9 cellular contexts compared by ENCODE assay signal in genomic region chr2:229920011-229920781, GRCh38. TPM values are rescaled to one million over a fixed set of nuclear protein-coding genes. Genes with fewer than 3 reads are reported as not detected.
DNase-seq lines count a peak whose midpoint lies in the region; FAIRE-seq and TF ChIP-seq lines count a peak whose summit lies in the region.
"Had no signal": no experiment of that assay in that cellular context is flagged by ENCODE, and none has a peak within 500 bp of the region (broad histone marks: within the 10 kb centered on the region; RNA-seq: fewer than 3 reads in every experiment).

No MANE protein-coding gene starts in this region.

- peaks cover 64% of the 10 kb centered on the region for H3K79me2 ChIP-seq in OCI-LY7 (ENCODE audit: insufficient read depth, low read depth, low read length)

- H3K27ac ChIP-seq in OCI-LY7 (ENCODE audit: low read depth, low read length, poor library complexity, severe bottlenecking) (peak overlapping the region; percentile 85), ascending aorta (peak overlapping the region; percentile 99)

- H3K9me3 ChIP-seq in OCI-LY7 (ENCODE audit: low read length) = no peaks in the 10 kb centered on the region
- no peaks in the 10 kb centered on the region for H3K9me3 ChIP-seq in ascending aorta

- DNase-seq in G401 (ENCODE audit: low spot score) (peak; percentile 37), OCI-LY7 (ENCODE audit: low spot score) (peak; percentile 23), ascending aorta (ENCODE audit: low spot score in 2 of 2) (no peak), GDM1 (lab: John Stamatoyannopoulos, UW) (no peak), SKM-1 treated with dmso at 0.1 percent for 144 hours (lab: John Stamatoyannopoulos, UW; ENCODE audit: unreplicated experiment) (no peak)
- peak; percentile 6 for DNase-seq in stimulated activated CD8-positive, alpha-beta memory T cell treated with anti-CD3 and anti-CD28 coated beads, Interleukin-12 subunit alpha, Interleukin-12 subunit beta, amount 100 ng/mL, for 4 hours (ENCODE audit: low read depth)
- no peak for DNase-seq in NK-92 treated with Interleukin-12 subunit alpha and Interleukin-12 subunit beta, amount 100 ng/mL, for 24 hours (lab: John Stamatoyannopoulos, UW)

- no peak overlapping the region for H2AFZ ChIP-seq in OCI-LY7 (ENCODE audit: low read length)

- TSS peak; percentile 38 for BruUV-seq in OCI-LY7 (replicated peaks; lab: Mats Ljungman, UMichigan)

- H3K4me1 ChIP-seq in OCI-LY7 (ENCODE audit: insufficient read depth, low read length, poor library complexity, severe bottlenecking) = peaks cover 19% of the 10 kb centered on the region
- peaks cover 0 to 10% of the 10 kb centered on the region in 2 donors for H3K4me1 ChIP-seq in ascending aorta

- intact Hi-C loops in OCI-LY7 (cut with micrococcal nuclease; ENCODE audit: unreplicated experiment) (no loop called here), ascending aorta (cut with DNase I) (loop anchor here (2.0 to 5.0 kb wide), 2 partner anchors 497 to 1545 kb away; partner anchors contain the start of genes NCL and SP100)

- H3K4me3 ChIP-seq in OCI-LY7 (ENCODE audit: low read depth, low read length, poor library complexity, severe bottlenecking) (peak overlapping the region; percentile 95), ascending aorta (peak overlapping the region; percentile 95 to 98)

- TF ChIP-seq CTCF in OCI-LY7 (conservative IDR thresholded peaks at IDR 0.05; ENCODE audit: low read length) (no peak), ascending aorta (IDR thresholded peaks at IDR 0.05) (no peak)

- in situ Hi-C loops in G401 (cut with HindIII; ENCODE audit: low sequenced_read_pairs) = no loop called here

- peaks cover 23% of the 10 kb centered on the region; the same call in 1 of the 2 replicates for H4K20me1 ChIP-seq in OCI-LY7 (ENCODE audit: insufficient read depth, low read length)

- peak overlapping the region; percentile 100 for H3K4me2 ChIP-seq in OCI-LY7 (ENCODE audit: low read length)

- FAIRE-seq in islet of Langerhans (lab: Jason Lieb, UNC) = peak; percentile 51
- FAIRE-seq: TTC549 had no signal

- H3K27me3 ChIP-seq in ascending aorta = no peaks in the 10 kb centered on the region

- H3K36me3 ChIP-seq in OCI-LY7 (ENCODE audit: insufficient read depth, low read length) = peaks cover 23% of the 10 kb centered on the region
- H3K36me3 ChIP-seq in ascending aorta = peaks cover 0 to 6% of the 10 kb centered on the region in 2 donors

- POLR2A ChIA-PET in OCI-LY7 (lab: Charles Lee) = interaction anchor here (0.8 kb wide), 1 partner anchor 17 kb away, joined by 4 read pairs; no protein-coding TSS in a partner anchor

- CTCF ChIA-PET in OCI-LY7 (lab: Charles Lee; ENCODE audit: unreplicated experiment) = no interaction called here

- no peaks in the 10 kb centered on the region for H3K9me2 ChIP-seq in OCI-LY7 (ENCODE audit: insufficient read depth, low read length)

RNA-seq across cellular contexts. Expression of gene TRIP12, which starts 1.6 kb away (rescaled TPM):
- total RNA-seq in G401 (2014; rRNA removed; shearing (Covaris generic)) = 68.0 and 101 TPM in 2 replicates
- 80.0 and 94.0 TPM in 2 replicates for total RNA-seq in OCI-LY7 (2014; rRNA removed; shearing (Covaris generic))
- total RNA-seq in OCI-LY7 (2022) (175 and 185 TPM in 2 replicates), ascending aorta (79.4 TPM)

RNA-seq across cellular contexts. Expression of gene FBXO36, which starts 2.1 kb away (rescaled TPM):
- 5.0 and 6.3 TPM in 2 replicates for total RNA-seq in G401 (2014; rRNA removed; shearing (Covaris generic))
- 1.6 and 2.5 TPM in 2 replicates for total RNA-seq in OCI-LY7 (2014; rRNA removed; shearing (Covaris generic))
- 2.6 and 2.9 TPM in 2 replicates for total RNA-seq in OCI-LY7 (2022)
- 1.6 TPM for total RNA-seq in ascending aorta

Comparison
In these comparisons a context has a peak if more than half of its experiments do, and no peak if none do; other contexts are left out.
1. DNase-seq: peak in G401 (single experiment), OCI-LY7 (single experiment) and stimulated activated CD8-positive, alpha-beta memory T cell treated with anti-CD3 and anti-CD28 coated beads, Interleukin-12 subunit alpha, Interleukin-12 subunit beta, amount 100 ng/mL, for 4 hours (single experiment); none in ascending aorta (0 of 2), GDM1 (single experiment), SKM-1 treated with dmso at 0.1 percent for 144 hours (single experiment) and NK-92 treated with Interleukin-12 subunit alpha and Interleukin-12 subunit beta, amount 100 ng/mL, for 24 hours (single experiment).